18 cellular contexts compared by ENCODE assay signal in genomic region chr1:77057994-77058585, GRCh38.
DNase-seq lines count a peak whose midpoint lies in the region; ATAC-seq and TF ChIP-seq lines count a peak whose summit lies in the region.
"Had no signal": no experiment of that assay in that cellular context is flagged by ENCODE, and none has a peak within 500 bp of the region (broad histone marks: within the 10 kb centered on the region; RNA-seq: fewer than 3 reads in every experiment).

No MANE protein-coding gene starts in this region.

- TF ChIP-seq EP300 in esophagus muscularis mucosa (IDR thresholded peaks at IDR 0.05), result no peak

- H3K27ac ChIP-seq in esophagus muscularis mucosa (replicated peaks in 1 of 4), result no peak overlapping the region
- H3K27ac ChIP-seq: BLaER1, Peyer's patch had no signal

- H3K9me3 Mint-ChIP-seq in activated naive CD8-positive, alpha-beta T cell treated with anti-CD3 and anti-CD28 coated beads, Interleukin-2, amount 10 ng/mL, durations not matched to agents 7 days and 5 days, result no peaks in the 10 kb centered on the region
- no peaks in the 10 kb centered on the region for H3K9me3 Mint-ChIP-seq in activated naive CD8-positive, alpha-beta T cell treated with anti-CD3 and anti-CD28 coated beads for 36 hours
- H3K9me3 Mint-ChIP-seq in chondrocyte (ENCODE audit: low read depth), result peaks cover 3% of the 10 kb centered on the region
- H3K9me3 Mint-ChIP-seq: CD4-positive, alpha-beta T cell; H9 had no signal

- peaks cover 13% of the 10 kb centered on the region for H3K27me3 Mint-ChIP-seq in activated naive CD8-positive, alpha-beta T cell treated with anti-CD3 and anti-CD28 coated beads, Interleukin-2, amount 10 ng/mL, durations not matched to agents 7 days and 5 days
- H3K27me3 Mint-ChIP-seq in activated naive CD8-positive, alpha-beta T cell treated with anti-CD3 and anti-CD28 coated beads for 36 hours, result peaks cover 7% of the 10 kb centered on the region
- peaks cover 2% of the 10 kb centered on the region for H3K27me3 Mint-ChIP-seq in chondrocyte (ENCODE audit: low read depth)
- H3K27me3 Mint-ChIP-seq: CD4-positive, alpha-beta T cell had no signal

- H3K36me3 ChIP-seq in esophagus muscularis mucosa, result no peaks in the 10 kb centered on the region
- H3K36me3 ChIP-seq: BLaER1, Peyer's patch had no signal

- peak overlapping the region; percentile 60 for H3K27ac Mint-ChIP-seq in activated naive CD8-positive, alpha-beta T cell treated with anti-CD3 and anti-CD28 coated beads, Interleukin-2, amount 10 ng/mL, durations not matched to agents 7 days and 5 days
- H3K27ac Mint-ChIP-seq in activated naive CD8-positive, alpha-beta T cell treated with anti-CD3 and anti-CD28 coated beads for 36 hours, result no peak overlapping the region
- no peak overlapping the region for H3K27ac Mint-ChIP-seq in chondrocyte (ENCODE audit: unreplicated experiment)
- H3K27ac Mint-ChIP-seq: CD4-positive, alpha-beta T cell had no signal

- no peak overlapping the region for H3K4me3 ChIP-seq in esophagus muscularis mucosa
- H3K4me3 ChIP-seq: BLaER1, K562, Peyer's patch had no signal

- H3K36me3 Mint-ChIP-seq in activated naive CD8-positive, alpha-beta T cell treated with anti-CD3 and anti-CD28 coated beads, Interleukin-2, amount 10 ng/mL, durations not matched to agents 7 days and 5 days, result no peaks in the 10 kb centered on the region
- H3K36me3 Mint-ChIP-seq in activated naive CD8-positive, alpha-beta T cell treated with anti-CD3 and anti-CD28 coated beads for 36 hours, result no peaks in the 10 kb centered on the region
- H3K36me3 Mint-ChIP-seq in chondrocyte (ENCODE audit: low read depth), result peaks cover 5% of the 10 kb centered on the region

- H3K4me1 ChIP-seq in esophagus muscularis mucosa, result no peaks in the 10 kb centered on the region
- H3K4me1 ChIP-seq: BLaER1, Caco-2, Peyer's patch had no signal

- intact Hi-C loops in esophagus muscularis mucosa (cut with DNase I), result no loop called here

- no peak for TF ChIP-seq POLR2A in esophagus muscularis mucosa (IDR thresholded peaks at IDR 0.05; ENCODE audit: low read depth)

- POLR2A ChIA-PET in activated naive CD8-positive, alpha-beta T cell treated with anti-CD3 and anti-CD28 coated beads, Interleukin-2, amount 10 ng/mL, durations not matched to agents 7 days and 5 days (lab: Charles Lee), result no interaction called here

- no peak overlapping the region for H3K4me3 Mint-ChIP-seq in activated naive CD8-positive, alpha-beta T cell treated with anti-CD3 and anti-CD28 coated beads, Interleukin-2, amount 10 ng/mL, durations not matched to agents 7 days and 5 days
- no peak overlapping the region for H3K4me3 Mint-ChIP-seq in activated naive CD8-positive, alpha-beta T cell treated with anti-CD3 and anti-CD28 coated beads for 36 hours
- H3K4me3 Mint-ChIP-seq in chondrocyte (ENCODE audit: unreplicated experiment), result no peak overlapping the region
- H3K4me3 Mint-ChIP-seq: CD4-positive, alpha-beta T cell; H9 had no signal

- no peak for ATAC-seq in activated naive CD8-positive, alpha-beta T cell treated with anti-CD3 and anti-CD28 coated beads, Interleukin-2, amount 10 ng/mL, durations not matched to agents 7 days and 5 days (ENCODE audit: low read depth)
- ATAC-seq: K562 had no signal

- H3K4me1 Mint-ChIP-seq in activated naive CD8-positive, alpha-beta T cell treated with anti-CD3 and anti-CD28 coated beads, Interleukin-2, amount 10 ng/mL, durations not matched to agents 7 days and 5 days, result peaks cover 10% of the 10 kb centered on the region
- no peaks in the 10 kb centered on the region for H3K4me1 Mint-ChIP-seq in activated naive CD8-positive, alpha-beta T cell treated with anti-CD3 and anti-CD28 coated beads for 36 hours
- H3K4me1 Mint-ChIP-seq in chondrocyte (ENCODE audit: low read depth), result no peaks in the 10 kb centered on the region

- DNase-seq in activated naive CD8-positive, alpha-beta T cell treated with anti-CD3 and anti-CD28 coated beads, Interleukin-2, amount 10 ng/mL, durations not matched to agents 7 days and 5 days, result no peak
- DNase-seq in activated naive CD8-positive, alpha-beta T cell treated with anti-CD3 and anti-CD28 coated beads for 36 hours, result no peak
- peak; percentile 96 for DNase-seq in NCI-H748 (lab: John Stamatoyannopoulos, UW; ENCODE audit: unreplicated experiment)
- peak; percentile 64 for DNase-seq in esophagus muscularis mucosa (ENCODE audit: extremely low spot score)
- no peak for DNase-seq in HuH-7.5 (ENCODE audit: low spot score)
- DNase-seq in retina, result no peak
- DNase-seq in chondrocyte (ENCODE audit: low spot score), result no peak
- DNase-seq: Caco-2; CD4-positive, alpha-beta T cell; H9; MM.1S; NCI-H1092 treated with DMSO at 0.1 percent for 48 hours; NCI-H1436 treated with DMSO at 0.1 percent for 48 hours; NCI-H2029 treated with DMSO at 0.1 percent for 48 hours; Peyer's patch; T-helper 1 cell had no signal

- H3K9me3 ChIP-seq in esophagus muscularis mucosa, result no peaks in the 10 kb centered on the region
- H3K9me3 ChIP-seq: BLaER1, Caco-2, Peyer's patch had no signal

- 81% methylated on average over 7 of the region's 7 CpGs for WGBS in esophagus muscularis mucosa

- TF ChIP-seq CTCF in esophagus muscularis mucosa (IDR thresholded peaks at IDR 0.05) (no peak), chondrocyte (IDR thresholded peaks at IDR 0.05) (no peak)

- H3K27me3 ChIP-seq in esophagus muscularis mucosa, result no peaks in the 10 kb centered on the region
- H3K27me3 ChIP-seq: BLaER1, Peyer's patch had no signal

Comparison
In these comparisons a context has a peak if more than half of its experiments do, and no peak if none do; other contexts are left out.
1. DNase-seq: peak in NCI-H748 (single experiment) and esophagus muscularis mucosa (single experiment); none in activated naive CD8-positive, alpha-beta T cell treated with anti-CD3 and anti-CD28 coated beads, Interleukin-2, amount 10 ng/mL, durations not matched to agents 7 days and 5 days (single experiment), activated naive CD8-positive, alpha-beta T cell treated with anti-CD3 and anti-CD28 coated beads for 36 hours (single experiment), HuH-7.5 (single experiment), retina (single experiment) and chondrocyte (single experiment).